7 cellular contexts compared by ENCODE assay signal in the genomic region with DNA sequence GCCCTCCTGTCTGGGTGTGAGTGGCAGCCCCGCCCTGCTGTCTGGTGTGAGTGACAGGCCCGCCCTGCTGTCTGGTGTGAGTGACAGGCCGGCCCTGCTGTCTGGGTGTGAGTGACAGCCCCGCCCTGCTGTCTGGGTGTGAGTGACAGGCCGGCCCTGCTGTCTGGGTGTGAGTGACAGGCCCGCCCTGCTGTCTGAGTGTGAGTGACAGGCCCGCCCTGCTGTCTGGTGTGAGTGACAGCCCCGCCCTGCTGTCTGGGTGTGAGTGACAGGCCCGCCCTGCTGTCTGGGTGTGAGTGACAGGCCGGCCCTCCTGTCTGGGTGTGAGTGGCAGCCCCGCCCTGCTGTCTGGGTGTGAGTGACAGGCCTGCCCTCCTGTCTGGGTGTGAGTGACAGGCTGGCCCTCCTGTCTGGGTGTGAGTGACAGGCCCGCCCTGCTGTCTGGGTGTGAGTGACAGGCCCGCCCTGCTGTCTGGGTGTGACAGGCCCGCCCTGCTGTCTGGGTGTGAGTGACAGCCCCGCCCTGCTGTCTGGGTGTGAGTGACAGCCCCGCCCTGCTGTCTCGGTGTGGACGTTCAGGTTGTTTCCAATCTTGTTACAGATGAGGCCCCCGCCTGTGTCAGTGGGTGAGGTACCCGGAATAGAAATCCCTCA.
DNase-seq lines count a peak whose midpoint lies in the region; ATAC-seq and TF ChIP-seq lines count a peak whose summit lies in the region.
"Not testable (repeated sequence)": the region's sequence is repeated elsewhere in the genome, so short reads cannot be mapped to it uniquely, and the experiment has no call there.

No MANE protein-coding gene starts in this region.

- TF ChIP-seq CTCF in CD8-positive, alpha-beta T cell (IDR thresholded peaks at IDR 0.05); neural progenitor cell (IDR thresholded peaks at IDR 0.05); upper lobe of left lung (IDR thresholded peaks at IDR 0.05): not testable (repeated sequence)

- not testable (repeated sequence) for TF ChIP-seq EP300 in upper lobe of left lung (IDR thresholded peaks at IDR 0.05)

- not testable (repeated sequence) for H3K4me1 Mint-ChIP-seq in CD8-positive, alpha-beta T cell (ENCODE audit: low read depth)
- peaks cover 24% of the 10 kb centered on the region for H3K4me1 Mint-ChIP-seq in central memory CD8-positive, alpha-beta T cell
- peaks cover 11 to 12% of the 10 kb centered on the region in 2 donors for H3K4me1 Mint-ChIP-seq in immature natural killer cell
- H3K4me1 Mint-ChIP-seq in neural progenitor cell, result peaks cover 30% of the 10 kb centered on the region

- not testable (repeated sequence) for H3K4me3 ChIP-seq in CD8-positive, alpha-beta T cell (ENCODE audit: low read depth, low read length); neural progenitor cell; upper lobe of left lung

- not testable (repeated sequence) for H4K20me1 ChIP-seq in neural progenitor cell (ENCODE audit: low read depth)

- peak in 2 of 7 experiments; percentile 1 to 17 for DNase-seq in CD8-positive, alpha-beta T cell
- peak; percentile 20 for DNase-seq in NCI-H82 (lab: John Stamatoyannopoulos, UW)
- DNase-seq in activated CD8-positive, alpha-beta memory T cell treated with anti-CD3 and anti-CD28 coated beads for 24 hours, result peak; percentile 45
- DNase-seq in central memory CD8-positive, alpha-beta T cell (ENCODE audit: low spot score in 2 of 2); immature natural killer cell; neural progenitor cell (ENCODE audit: low spot score): not testable (repeated sequence)
- DNase-seq in upper lobe of left lung, result peak; percentile 10 to 56

- not testable (repeated sequence) for H3K36me3 Mint-ChIP-seq in CD8-positive, alpha-beta T cell; central memory CD8-positive, alpha-beta T cell (ENCODE audit: insufficient read depth); immature natural killer cell; neural progenitor cell

- H3K9me3 Mint-ChIP-seq in CD8-positive, alpha-beta T cell; central memory CD8-positive, alpha-beta T cell; immature natural killer cell; neural progenitor cell: not testable (repeated sequence)

- POLR2A ChIA-PET in CD8-positive, alpha-beta T cell (lab: Charles Lee), result not testable (repeated sequence)

- peak overlapping the region; percentile 66 for H3K27ac Mint-ChIP-seq in CD8-positive, alpha-beta T cell
- peak overlapping the region; percentile 75 for H3K27ac Mint-ChIP-seq in central memory CD8-positive, alpha-beta T cell (ENCODE audit: low read depth)
- H3K27ac Mint-ChIP-seq in immature natural killer cell (peak overlapping the region; percentile 55 to 90 (median 84)), neural progenitor cell (peak overlapping the region; percentile 62)

- not testable (repeated sequence) for H3F3A ChIP-seq in neural progenitor cell (ENCODE audit: low read depth)

- CTCF ChIA-PET in CD8-positive, alpha-beta T cell (lab: Charles Lee), result interaction anchor here (3.3 kb wide), 1 partner anchor 24 kb away, joined by 12 read pairs; no protein-coding TSS in a partner anchor

- WGBS in upper lobe of left lung, 2 donors, result 65 to 90% methylated on average over 7 to 16 of the region's 20 CpGs

- H3K27me3 Mint-ChIP-seq in CD8-positive, alpha-beta T cell (ENCODE audit: low read depth); central memory CD8-positive, alpha-beta T cell; immature natural killer cell (ENCODE audit: low read depth in 3 of 3): not testable (repeated sequence)
- H3K27me3 Mint-ChIP-seq in neural progenitor cell (ENCODE audit: insufficient read depth, low read depth), result peaks cover 24% of the 10 kb centered on the region

- not testable (repeated sequence) for H2AFZ ChIP-seq in neural progenitor cell (replicated peaks)

- not testable (repeated sequence) for H3K27me3 ChIP-seq in CD8-positive, alpha-beta T cell (ENCODE audit: insufficient read depth, low read length); neural progenitor cell; upper lobe of left lung

- H3K4me2 ChIP-seq in neural progenitor cell, result not testable (repeated sequence)

- H3K36me3 ChIP-seq in CD8-positive, alpha-beta T cell (ENCODE audit: insufficient read depth, low read length); neural progenitor cell; upper lobe of left lung: not testable (repeated sequence)

- H3K4me1 ChIP-seq in CD8-positive, alpha-beta T cell (ENCODE audit: insufficient read depth, low read length); neural progenitor cell; upper lobe of left lung: not testable (repeated sequence)

- ATAC-seq in CD8-positive, alpha-beta T cell; central memory CD8-positive, alpha-beta T cell (replicated peaks; ENCODE audit: extremely low read depth, poor library complexity, severe bottlenecking); upper lobe of left lung (ENCODE audit: low FRiP score in 2 of 2): not testable (repeated sequence)

- intact Hi-C loops in CD8-positive, alpha-beta T cell (cut with DNase I, micrococcal nuclease), result not testable (repeated sequence)

- H3K79me2 ChIP-seq in neural progenitor cell (ENCODE audit: low read depth), result not testable (repeated sequence)

- TF ChIP-seq POLR2A in upper lobe of left lung (IDR thresholded peaks at IDR 0.05), result not testable (repeated sequence)

- not testable (repeated sequence) for H3K9me3 ChIP-seq in CD8-positive, alpha-beta T cell (ENCODE audit: low read length); neural progenitor cell (ENCODE audit: low read depth); upper lobe of left lung

- H3K4me3 Mint-ChIP-seq in CD8-positive, alpha-beta T cell; central memory CD8-positive, alpha-beta T cell; immature natural killer cell: not testable (repeated sequence)
- H3K4me3 Mint-ChIP-seq in neural progenitor cell, result peak overlapping the region; percentile 17

- H3K27ac ChIP-seq in CD8-positive, alpha-beta T cell (ENCODE audit: low read depth, low read length); neural progenitor cell; upper lobe of left lung: not testable (repeated sequence)

- H3K9ac ChIP-seq in neural progenitor cell, result not testable (repeated sequence)
